Comparison of ENCODE assay signal across 32 cellular contexts in the genomic region with DNA sequence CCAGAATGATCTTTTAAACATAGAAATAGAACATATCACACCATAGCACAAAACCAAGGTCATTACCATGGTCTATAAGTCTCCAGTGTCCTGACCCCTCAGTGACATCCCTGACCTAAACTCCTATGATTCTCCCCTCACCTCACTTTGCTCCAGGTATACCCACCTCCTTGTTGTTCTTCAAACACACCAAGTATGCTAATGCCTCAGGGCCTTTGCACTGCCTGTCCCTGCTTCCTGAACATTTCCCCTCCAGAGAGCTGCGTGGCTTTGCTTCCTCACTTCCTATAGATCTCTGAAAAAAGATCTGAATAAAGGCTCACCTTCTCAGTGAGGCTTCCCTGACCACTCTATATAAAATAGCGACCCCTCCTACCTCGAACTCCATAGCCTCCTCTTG. TPM values are rescaled to one million over a fixed set of nuclear protein-coding genes. Genes with fewer than 3 reads are reported as not detected.
"Had no signal": no experiment of that assay in that cellular context is flagged by ENCODE, and none has a peak within 500 bp of the region (broad histone marks: within the 10 kb centered on the region; RNA-seq: fewer than 3 reads in every experiment).

No MANE protein-coding gene starts in this region.

- DNase-seq: activated B cell treated with CpG ODN at 0.5 μM for 24 hours; activated CD4-positive, alpha-beta memory T cell treated with anti-CD3 and anti-CD28 coated beads for 36 hours; activated CD4-positive, alpha-beta T cell treated with anti-CD3 and anti-CD28 coated beads for 4 hours; activated CD4-positive, alpha-beta T cell treated with anti-CD3 and anti-CD28 coated beads, Interleukin-2, amount 50 U/mL, for 1 hour; activated CD4-positive, CD25-positive, alpha-beta regulatory T cell treated with anti-CD3 and anti-CD28 coated beads, Interleukin-2, amount 50 U/mL, for 72 hours; activated CD8-positive, alpha-beta memory T cell treated with anti-CD3 and anti-CD28 coated beads for 24 hours; activated CD8-positive, alpha-beta memory T cell treated with anti-CD3 and anti-CD28 coated beads, Interleukin-2, amount 10 ng/mL, durations not matched to agents 7 days and 5 days; activated CD8-positive, alpha-beta memory T cell treated with anti-CD3 and anti-CD28 coated beads, Interleukin-2, amount 50 U/mL, for 48 hours; activated effector memory CD4-positive, alpha-beta T cell treated with Interleukin-2 at 50 U/mL for 16 hours; activated naive CD4-positive, alpha-beta T cell treated with anti-CD3 and anti-CD28 coated beads, Interleukin-2, amount 10 ng/mL, durations not matched to agents 7 days and 5 days; activated naive CD8-positive, alpha-beta T cell treated with anti-CD3 and anti-CD28 coated beads, Interleukin-2, amount 50 U/mL, for 24 hours; activated T-cell treated with anti-CD3 and anti-CD28 coated beads, Interleukin-2, amount 50 U/mL, for 48 hours; anterior cingulate cortex; caudate nucleus; Karpas-422; NCI-H1105; NCI-H1417 treated with DMSO at 0.1 percent for 48 hours; NCI-H187 treated with DMSO at 0.1 percent for 48 hours; NCI-H2081; NCI-H226; NCI-H524 treated with DMSO at 0.1 percent for 48 hours; Right ventricle myocardium superior; SW 1271; T-helper 1 cell; T-helper 2 cell; T-helper 9 cell had no signal

- H3K36me3 Mint-ChIP-seq: activated CD4-positive, alpha-beta memory T cell treated with anti-CD3 and anti-CD28 coated beads for 36 hours; activated CD8-positive, alpha-beta memory T cell treated with anti-CD3 and anti-CD28 coated beads, Interleukin-2, amount 10 ng/mL, durations not matched to agents 7 days and 5 days; activated naive CD4-positive, alpha-beta T cell treated with anti-CD3 and anti-CD28 coated beads, Interleukin-2, amount 10 ng/mL, durations not matched to agents 7 days and 5 days; activated naive CD8-positive, alpha-beta T cell; brain had no signal

- FAIRE-seq: bronchial epithelial cell had no signal

- H3K27ac Mint-ChIP-seq: activated B cell treated with CpG ODN at 0.5 μM for 24 hours; activated CD4-positive, alpha-beta memory T cell treated with anti-CD3 and anti-CD28 coated beads for 36 hours; activated CD8-positive, alpha-beta memory T cell treated with anti-CD3 and anti-CD28 coated beads, Interleukin-2, amount 10 ng/mL, durations not matched to agents 7 days and 5 days; activated naive CD4-positive, alpha-beta T cell treated with anti-CD3 and anti-CD28 coated beads, Interleukin-2, amount 10 ng/mL, durations not matched to agents 7 days and 5 days; activated naive CD8-positive, alpha-beta T cell; activated naive CD8-positive, alpha-beta T cell treated with anti-CD3 and anti-CD28 coated beads, Interleukin-2, amount 50 U/mL, for 24 hours; brain had no signal

- H3K4me3 Mint-ChIP-seq: activated B cell treated with CpG ODN at 0.5 μM for 24 hours; activated CD4-positive, alpha-beta memory T cell treated with anti-CD3 and anti-CD28 coated beads for 36 hours; activated CD8-positive, alpha-beta memory T cell treated with anti-CD3 and anti-CD28 coated beads, Interleukin-2, amount 10 ng/mL, durations not matched to agents 7 days and 5 days; activated naive CD4-positive, alpha-beta T cell treated with anti-CD3 and anti-CD28 coated beads, Interleukin-2, amount 10 ng/mL, durations not matched to agents 7 days and 5 days; activated naive CD8-positive, alpha-beta T cell; activated naive CD8-positive, alpha-beta T cell treated with anti-CD3 and anti-CD28 coated beads, Interleukin-2, amount 50 U/mL, for 24 hours; brain had no signal

- H3K27me3 Mint-ChIP-seq: activated naive CD8-positive, alpha-beta T cell had no signal

- H3K9me3 Mint-ChIP-seq: activated B cell treated with CpG ODN at 0.5 μM for 24 hours; activated CD4-positive, alpha-beta memory T cell treated with anti-CD3 and anti-CD28 coated beads for 36 hours; activated naive CD4-positive, alpha-beta T cell treated with anti-CD3 and anti-CD28 coated beads, Interleukin-2, amount 10 ng/mL, durations not matched to agents 7 days and 5 days; activated naive CD8-positive, alpha-beta T cell treated with anti-CD3 and anti-CD28 coated beads, Interleukin-2, amount 50 U/mL, for 24 hours; brain had no signal

- ATAC-seq: activated CD8-positive, alpha-beta memory T cell treated with anti-CD3 and anti-CD28 coated beads, Interleukin-2, amount 10 ng/mL, durations not matched to agents 7 days and 5 days; activated naive CD8-positive, alpha-beta T cell treated with anti-CD3 and anti-CD28 coated beads, Interleukin-2, amount 50 U/mL, for 24 hours had no signal

RNA-seq across cellular contexts. Expression of gene GOLT1A, which starts 1.1 kb away (rescaled TPM):
- total RNA-seq: activated B cell treated with CpG ODN at 0.5 μM for 24 hours; activated CD8-positive, alpha-beta memory T cell treated with anti-CD3 and anti-CD28 coated beads, Interleukin-2, amount 10 ng/mL, durations not matched to agents 7 days and 5 days; NCI-H460; OCI-LY7; Right ventricle myocardium superior had no signal

RNA-seq across cellular contexts. Expression of gene KISS1, which starts 16.4 kb away (rescaled TPM):
- total RNA-seq: activated B cell treated with CpG ODN at 0.5 μM for 24 hours; activated CD4-positive, alpha-beta memory T cell treated with anti-CD3 and anti-CD28 coated beads for 36 hours; activated CD8-positive, alpha-beta memory T cell treated with anti-CD3 and anti-CD28 coated beads, Interleukin-2, amount 10 ng/mL, durations not matched to agents 7 days and 5 days; bronchial epithelial cell; MCF 10A; NCI-H460; OCI-LY7; Right ventricle myocardium superior had no signal

RNA-seq across cellular contexts. Expression of gene REN, which starts 46.6 kb away (rescaled TPM):
- total RNA-seq: activated B cell treated with CpG ODN at 0.5 μM for 24 hours; activated CD4-positive, alpha-beta memory T cell treated with anti-CD3 and anti-CD28 coated beads for 36 hours; activated CD8-positive, alpha-beta memory T cell treated with anti-CD3 and anti-CD28 coated beads, Interleukin-2, amount 10 ng/mL, durations not matched to agents 7 days and 5 days; MCF 10A; NCI-H460; OCI-LY7; Right ventricle myocardium superior had no signal
